In genomic region chr22:20636945-20637344, GRCh38 we compare ENCODE assay signal across 31 cellular contexts.
"Had no signal": no experiment of that assay in that cellular context is flagged by ENCODE, and none has a peak within 500 bp of the region (broad histone marks: within the 10 kb centered on the region; RNA-seq: fewer than 3 reads in every experiment).

No MANE protein-coding gene starts in this region.

- H3K27ac Mint-ChIP-seq: activated CD4-positive, alpha-beta memory T cell treated with anti-CD3 and anti-CD28 coated beads for 36 hours; activated CD4-positive, alpha-beta T cell treated with anti-CD3 and anti-CD28 coated beads for 36 hours; activated CD4-positive, alpha-beta T cell treated with anti-CD3 and anti-CD28 coated beads, Interleukin-2, amount 10 ng/mL, durations not matched to agents 24 days and 14 days; activated CD8-positive, alpha-beta memory T cell treated with anti-CD3 and anti-CD28 coated beads, Interleukin-2, amount 10 ng/mL, durations not matched to agents 7 days and 5 days; activated CD8-positive, alpha-beta T cell treated with anti-CD3 and anti-CD28 coated beads, Interleukin-2, amount 10 ng/mL, durations not matched to agents 7 days and 5 days; activated naive CD8-positive, alpha-beta T cell; activated T-helper 1 cell treated with anti-CD3 and anti-CD28 coated beads, Interleukin-12 subunit alpha, Interleukin-12 subunit beta, Interleukin-2, Interleukin-4 antibody, amounts not matched to agents 30 ng/mL and 10 ng/mL and 1 ng/mL, durations not matched to agents 14 hours and 24 hours and 36 hours; activated T-helper 2 cell treated with anti-CD3 and anti-CD28 coated beads, Interferon-gamma antibody, Interleukin-2, Interleukin-4, amounts not matched to agents 10 μg/mL and 5 μg/mL and 100 μg/mL, durations not matched to agents 14 hours and 24 hours and 36 hours had no signal

- H3K4me3 ChIP-seq: esophagus muscularis mucosa, gastrocnemius medialis, heart left ventricle had no signal

- H3K4me3 Mint-ChIP-seq: activated CD4-positive, alpha-beta memory T cell treated with anti-CD3 and anti-CD28 coated beads for 36 hours; activated CD4-positive, alpha-beta T cell treated with anti-CD3 and anti-CD28 coated beads for 36 hours; activated CD4-positive, alpha-beta T cell treated with anti-CD3 and anti-CD28 coated beads, Interleukin-2, amount 10 ng/mL, durations not matched to agents 24 days and 14 days; activated CD8-positive, alpha-beta memory T cell treated with anti-CD3 and anti-CD28 coated beads, Interleukin-2, amount 10 ng/mL, durations not matched to agents 7 days and 5 days; activated CD8-positive, alpha-beta T cell treated with anti-CD3 and anti-CD28 coated beads, Interleukin-2, amount 10 ng/mL, durations not matched to agents 7 days and 5 days; activated naive CD8-positive, alpha-beta T cell; activated T-helper 1 cell treated with anti-CD3 and anti-CD28 coated beads, Interleukin-12 subunit alpha, Interleukin-12 subunit beta, Interleukin-2, Interleukin-4 antibody, amounts not matched to agents 30 ng/mL and 10 ng/mL and 1 ng/mL, durations not matched to agents 14 hours and 24 hours and 36 hours; effector memory CD8-positive, alpha-beta T cell had no signal

- H3K27ac ChIP-seq: brain microvascular endothelial cell, esophagus muscularis mucosa, foreskin keratinocyte, gastrocnemius medialis, heart left ventricle had no signal

- H3K36me3 Mint-ChIP-seq: activated CD4-positive, alpha-beta memory T cell treated with anti-CD3 and anti-CD28 coated beads for 36 hours; activated CD8-positive, alpha-beta memory T cell treated with anti-CD3 and anti-CD28 coated beads, Interleukin-2, amount 10 ng/mL, durations not matched to agents 7 days and 5 days; activated naive CD8-positive, alpha-beta T cell had no signal

- H3K27me3 Mint-ChIP-seq: activated naive CD8-positive, alpha-beta T cell had no signal

- H3K36me3 ChIP-seq: brain microvascular endothelial cell, esophagus muscularis mucosa, gastrocnemius medialis, heart left ventricle had no signal

- H3K9me3 ChIP-seq: gastrocnemius medialis had no signal

- DNase-seq: activated CD4-positive, alpha-beta memory T cell treated with anti-CD3 and anti-CD28 coated beads for 36 hours; activated CD4-positive, alpha-beta T cell treated with anti-CD3 and anti-CD28 coated beads for 36 hours; activated CD4-positive, alpha-beta T cell treated with anti-CD3 and anti-CD28 coated beads, Interleukin-2, amount 10 ng/mL, durations not matched to agents 24 days and 14 days; activated CD4-positive, CD25-positive, alpha-beta regulatory T cell; activated CD4-positive, CD25-positive, alpha-beta regulatory T cell treated with anti-CD3 and anti-CD28 coated beads, Interleukin-2, amount 50 U/mL, for 72 hours; activated CD8-positive, alpha-beta memory T cell treated with anti-CD3 and anti-CD28 coated beads, Interleukin-2, amount 10 ng/mL, durations not matched to agents 7 days and 5 days; activated CD8-positive, alpha-beta memory T cell treated with anti-CD3 and anti-CD28 coated beads, Interleukin-2, amount 50 U/mL, for 4 hours; activated CD8-positive, alpha-beta T cell treated with anti-CD3 and anti-CD28 coated beads, Interleukin-2, amount 10 ng/mL, durations not matched to agents 7 days and 5 days; activated gamma-delta T cell treated with Interleukin-2 at 50 U/mL for 16 hours; activated naive CD4-positive, alpha-beta T cell treated with anti-CD3 and anti-CD28 coated beads, Interleukin-2, amount 50 U/mL, for 16 hours; activated naive CD4-positive, alpha-beta T cell treated with Interleukin-2 at 50 U/mL for 16 hours; activated T-cell treated with anti-CD3 and anti-CD28 coated beads, Interleukin-2, amount 50 U/mL, for 1 hour; activated T-cell treated with anti-CD3 and anti-CD28 coated beads, Interleukin-2, amount 50 U/mL, for 48 hours; amniotic stem cell; anterior cingulate cortex; brain microvascular endothelial cell; caudate nucleus; cortex of kidney; dermis blood vessel endothelial cell; effector CD4-positive, alpha-beta T cell; effector memory CD8-positive, alpha-beta T cell; erythroblast; foreskin keratinocyte; gastrocnemius medialis; glutamatergic neuron; heart left ventricle; T-helper 2 cell had no signal

- H3K4me1 ChIP-seq: esophagus muscularis mucosa, foreskin keratinocyte, gastrocnemius medialis, heart left ventricle had no signal

- ATAC-seq: activated CD8-positive, alpha-beta memory T cell treated with anti-CD3 and anti-CD28 coated beads, Interleukin-2, amount 10 ng/mL, durations not matched to agents 7 days and 5 days; activated CD8-positive, alpha-beta T cell treated with anti-CD3 and anti-CD28 coated beads, Interleukin-2, amount 10 ng/mL, durations not matched to agents 7 days and 5 days; effector memory CD8-positive, alpha-beta T cell; foreskin keratinocyte; gastrocnemius medialis; heart left ventricle had no signal

- H3K4me1 Mint-ChIP-seq: activated CD4-positive, alpha-beta T cell treated with anti-CD3 and anti-CD28 coated beads for 36 hours; activated CD4-positive, alpha-beta T cell treated with anti-CD3 and anti-CD28 coated beads, Interleukin-2, amount 10 ng/mL, durations not matched to agents 24 days and 14 days had no signal

- H3K9me3 Mint-ChIP-seq: activated T-helper 1 cell treated with anti-CD3 and anti-CD28 coated beads, Interleukin-12 subunit alpha, Interleukin-12 subunit beta, Interleukin-2, Interleukin-4 antibody, amounts not matched to agents 30 ng/mL and 10 ng/mL and 1 ng/mL, durations not matched to agents 14 hours and 24 hours and 36 hours had no signal
